Comparison of ENCODE assay signal across 11 cellular contexts in the genomic region with DNA sequence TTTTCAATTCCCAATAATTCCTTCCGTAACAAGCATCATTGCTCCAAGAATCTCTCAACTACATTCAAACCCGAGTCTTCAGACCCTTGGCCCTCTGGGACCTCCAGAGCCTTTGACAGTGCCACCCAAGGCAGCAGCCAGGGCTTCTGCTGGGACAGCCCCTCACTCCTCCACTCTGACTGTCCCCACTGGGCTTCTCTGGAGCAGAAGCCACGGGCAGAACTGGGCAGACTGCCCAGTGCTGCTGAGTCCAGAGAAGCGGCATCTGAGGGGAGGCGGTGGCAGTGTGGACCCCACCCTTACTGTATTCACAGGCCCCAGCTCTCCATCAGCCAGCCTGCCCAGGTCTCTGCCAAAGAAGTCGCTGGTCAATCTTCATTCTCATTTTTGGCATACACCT. TPM values are rescaled to one million over a fixed set of nuclear protein-coding genes. Genes with fewer than 3 reads are reported as not detected.
DNase-seq lines count a peak whose midpoint lies in the region; TF ChIP-seq lines count a peak whose summit lies in the region.
"Had no signal": no experiment of that assay in that cellular context is flagged by ENCODE, and none has a peak within 500 bp of the region (broad histone marks: within the 10 kb centered on the region; RNA-seq: fewer than 3 reads in every experiment).

No MANE protein-coding gene starts in this region.

- peaks cover 30% of the 10 kb centered on the region for H3K36me3 Mint-ChIP-seq in glutamatergic neuron (ENCODE audit: unreplicated experiment)

- TF ChIP-seq CTCF in glutamatergic neuron (IDR thresholded peaks at IDR 0.05; ENCODE audit: partially characterized antibody, unreplicated experiment) = no peak

- DNase-seq in RPMI8226 (peak; percentile 31), glutamatergic neuron (no peak), GOT3 (lab: John Stamatoyannopoulos, UW) (no peak), COLO829 (ENCODE audit: low spot score) (no peak), NCI-H446 treated with DMSO at 0.1 percent for 48 hours (lab: John Stamatoyannopoulos, UW) (no peak)
- DNase-seq: activated T-cell treated with anti-CD3 and anti-CD28 coated beads for 4 hours; central memory CD4-positive, alpha-beta T cell; NCI-H146; NK-92 treated with Interleukin-12 subunit alpha and Interleukin-12 subunit beta, amount 100 ng/mL, for 24 hours had no signal

- peaks cover 3% of the 10 kb centered on the region for H3K27me3 Mint-ChIP-seq in glutamatergic neuron (ENCODE audit: unreplicated experiment)

- H3K27ac ChIP-seq in skin epidermis = peak overlapping the region in 13 of 21 experiments; percentile 7 to 78 (median 43)

- peaks cover 18% of the 10 kb centered on the region for H3K4me1 Mint-ChIP-seq in glutamatergic neuron (ENCODE audit: low read depth, unreplicated experiment)

- H3K9me3 Mint-ChIP-seq in glutamatergic neuron (ENCODE audit: unreplicated experiment) = peaks cover 16% of the 10 kb centered on the region

- peak; percentile 36 for TF ChIP-seq POLR2A in GM19193 (IDR thresholded peaks at IDR 0.05; ENCODE audit: extremely low read depth, insufficient read depth, insufficient read length)

- H3K4me3 ChIP-seq in skin epidermis = no peak overlapping the region

- no peak overlapping the region for H3K4me3 Mint-ChIP-seq in glutamatergic neuron (ENCODE audit: unreplicated experiment)

- H3K27ac Mint-ChIP-seq in glutamatergic neuron (ENCODE audit: unreplicated experiment) = peak overlapping the region; percentile 93

RNA-seq across cellular contexts. Expression of gene CYREN, which starts 8.8 kb away (rescaled TPM):
- 33.3 TPM for total RNA-seq in glutamatergic neuron (ENCODE audit: unreplicated experiment)

RNA-seq across cellular contexts. Expression of gene TMEM140, which starts 13.8 kb away (rescaled TPM):
- total RNA-seq in glutamatergic neuron (ENCODE audit: unreplicated experiment) = not detected

RNA-seq across cellular contexts. Expression of gene WDR91, which starts 49.7 kb away (rescaled TPM):
- 24.5 TPM for total RNA-seq in glutamatergic neuron (ENCODE audit: unreplicated experiment)
